Comparison of ENCODE assay signal across 7 cellular contexts in the genomic region with DNA sequence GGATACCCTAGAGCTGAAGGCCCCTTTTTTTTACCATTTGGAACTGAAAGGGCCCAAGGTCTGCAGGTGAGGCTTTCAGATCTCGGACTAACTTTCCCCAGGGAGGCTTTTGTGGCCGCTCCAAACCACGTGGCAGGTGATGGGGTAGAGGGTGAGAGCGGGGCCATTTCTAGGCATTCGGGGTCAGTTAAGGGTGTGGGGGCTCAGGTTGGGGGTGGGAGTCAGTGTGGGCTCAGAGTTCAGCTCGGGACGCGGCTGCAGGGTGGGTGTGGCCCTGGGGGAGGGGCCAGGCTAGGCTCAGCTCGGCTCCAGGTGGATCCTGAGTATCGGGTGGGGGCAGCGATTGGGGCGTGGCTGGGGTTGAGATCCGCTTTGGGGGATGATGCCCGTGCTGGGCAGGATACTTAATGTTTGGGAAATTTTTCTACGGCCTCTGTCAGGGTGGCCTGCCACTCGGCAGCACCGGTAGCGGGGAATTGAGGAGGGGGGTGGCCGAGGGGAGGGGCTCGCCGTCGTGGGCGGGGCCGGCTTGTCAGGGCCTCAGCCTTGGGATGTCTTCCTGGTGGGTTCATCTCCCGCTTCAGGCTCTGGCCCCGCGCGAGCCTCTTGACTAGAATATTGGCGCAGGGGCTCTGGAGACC. TPM values are rescaled to one million over a fixed set of nuclear protein-coding genes. Genes with fewer than 3 reads are reported as not detected.
A peak's percentile ranks its signal among the peaks of the same experiment; 100 is the strongest.
DNase-seq lines count a peak whose midpoint lies in the region; ATAC-seq, FAIRE-seq and TF ChIP-seq lines count a peak whose summit lies in the region.

No MANE protein-coding gene starts in this region.

- no peak for FAIRE-seq in frontal cortex (lab: Jason Lieb, UNC)

- TF ChIP-seq POLR2A in GM18505 (IDR thresholded peaks at IDR 0.05; ENCODE audit: borderline replicate concordance, extremely low read depth, insufficient read depth, insufficient read length): peak; percentile 31

- H3K36me3 Mint-ChIP-seq in naive B cell: no peaks in the 10 kb centered on the region

- H3K27ac ChIP-seq in coronary artery: peak overlapping the region; percentile 97 to 99

- H3K4me3 ChIP-seq in coronary artery: peak overlapping the region; percentile 92

- peak; percentile 78 for DNase-seq in NCI-H69 (lab: John Stamatoyannopoulos, UW)
- no peak for DNase-seq in coronary artery (ENCODE audit: low spot score)
- DNase-seq in naive B cell: no peak
- DNase-seq in 8988T: no peak
- no peak for DNase-seq in frontal cortex (ENCODE audit: low spot score in 2 of 2)

- H3K27ac Mint-ChIP-seq in naive B cell: peak overlapping the region; percentile 96 to 100 (median 100)

- peak overlapping the region; percentile 91 to 97 (median 95) for H3K4me3 Mint-ChIP-seq in naive B cell

- H3K9me3 Mint-ChIP-seq in naive B cell: no peaks in the 10 kb centered on the region

- ATAC-seq in GM18505 (IDR thresholded peaks at IDR 0.05; ENCODE audit: unreplicated experiment) (no peak), naive B cell (ENCODE audit: low read depth in 2 of 2) (no peak), HG02981 (IDR thresholded peaks at IDR 0.05; ENCODE audit: unreplicated experiment) (no peak)

- peaks cover 51 to 70% (median 58%) of the 10 kb centered on the region in 3 donors for H3K4me1 Mint-ChIP-seq in naive B cell

- TF ChIP-seq CTCF in coronary artery (IDR thresholded peaks at IDR 0.05): no peak

- H3K27me3 Mint-ChIP-seq in naive B cell: no peaks in the 10 kb centered on the region

RNA-seq across cellular contexts. Expression of gene KLF13, which starts 2.5 kb away (rescaled TPM):
- 10 to 100 TPM; 16.6 to 58.8 (median 40.0) TPM for polyA plus RNA-seq in naive B cell (ENCODE audit: low read depth in 6 of 6)
- 45.2 TPM for total RNA-seq in frontal cortex
